ENCODE assay signal across 18 cellular contexts in genomic region chr11:17525570-17525969, GRCh38. TPM values are rescaled to one million over a fixed set of nuclear protein-coding genes. Genes with fewer than 3 reads are reported as not detected.
DNase-seq lines count a peak whose midpoint lies in the region; ATAC-seq, FAIRE-seq and TF ChIP-seq lines count a peak whose summit lies in the region.
"Had no signal": no experiment of that assay in that cellular context is flagged by ENCODE, and none has a peak within 500 bp of the region (broad histone marks: within the 10 kb centered on the region; RNA-seq: fewer than 3 reads in every experiment).

No MANE protein-coding gene starts in this region.

- intact Hi-C loops in Calu3 (cut with micrococcal nuclease; ENCODE audit: unreplicated experiment) (no loop called here), heart left ventricle (cut with DNase I) (loop anchor here in 4 of 10 donors (5.0 to 10.0 kb wide), 3 partner anchors 143 to 293 kb away; no protein-coding TSS in a partner anchor)

- no peaks in the 10 kb centered on the region for H3K27me3 Mint-ChIP-seq in Calu3 (ENCODE audit: unreplicated experiment)
- H3K27me3 Mint-ChIP-seq in WTC11 (ENCODE audit: low read depth) = no peaks in the 10 kb centered on the region; the same call in 1 of the 2 replicates
- H3K27me3 Mint-ChIP-seq in activated T-cell treated with anti-CD3 and anti-CD28 coated beads, Interleukin-2, amount 50 U/mL, for 72 hours (ENCODE audit: low read depth) = no peaks in the 10 kb centered on the region

- peak; percentile 38 for DNase-seq in Calu3
- DNase-seq in RCC 7860 (ENCODE audit: low spot score) = peak; percentile 20
- peak; percentile 89 for DNase-seq in kidney tubule cell (ENCODE audit: low spot score)
- no peak for DNase-seq in WTC11 (ENCODE audit: low spot score)
- no peak for DNase-seq in activated T-cell treated with anti-CD3 and anti-CD28 coated beads, Interleukin-2, amount 50 U/mL, for 72 hours
- no peak for DNase-seq in heart left ventricle
- DNase-seq: CD8-positive, alpha-beta T cell; COR-L47; DMS79; GOT3; H9; IMR-90 had no signal

- no peak overlapping the region for H3K27ac Mint-ChIP-seq in Calu3 (ENCODE audit: unreplicated experiment)
- H3K27ac Mint-ChIP-seq in WTC11 = no peak overlapping the region
- no peak overlapping the region for H3K27ac Mint-ChIP-seq in activated T-cell treated with anti-CD3 and anti-CD28 coated beads, Interleukin-2, amount 50 U/mL, for 72 hours
- H3K27ac Mint-ChIP-seq: CD14-positive monocyte; CD8-positive, alpha-beta T cell; H9 had no signal

- H3K36me3 Mint-ChIP-seq in Calu3 (ENCODE audit: insufficient read depth, unreplicated experiment) (peaks cover 11% of the 10 kb centered on the region), WTC11 (no peaks in the 10 kb centered on the region; the same call in 1 of the 2 replicates)
- H3K36me3 Mint-ChIP-seq in activated T-cell treated with anti-CD3 and anti-CD28 coated beads, Interleukin-2, amount 50 U/mL, for 72 hours (ENCODE audit: insufficient read depth in 2 of 2) = no peaks in the 10 kb centered on the region
- H3K36me3 Mint-ChIP-seq: CD14-positive monocyte; CD8-positive, alpha-beta T cell had no signal

- POLR2A ChIA-PET in WTC11 (lab: Charles Lee) = no interaction called here

- no peak overlapping the region for H3K4me3 ChIP-seq in heart left ventricle
- H3K4me3 ChIP-seq: GM12878 had no signal

- ATAC-seq in WTC11 (no peak), heart left ventricle (no peak)
- no peak for ATAC-seq in activated T-cell treated with anti-CD3 and anti-CD28 coated beads, Interleukin-2, amount 50 U/mL, for 72 hours (replicated peaks in 1 of 2)
- ATAC-seq: CD8-positive, alpha-beta T cell; GM12878 had no signal

- CTCF ChIA-PET in Calu3 (lab: Charles Lee) (interaction anchor here (1.0 to 1.6 kb wide), 4 partner anchors 18 to 141 kb away, joined by 3 to 4 read pairs (median 3); partner anchors contain the start of gene USH1C), WTC11 (lab: Charles Lee) (interaction anchor here (9.3 kb wide), 1 partner anchor 142 kb away, joined by 203 read pairs; no protein-coding TSS in a partner anchor)

- WGBS in heart left ventricle, 4 donors = 90 to 91% (median 91%) methylated on average over 4 of the region's 4 CpGs

- BruUV-seq in Calu3 (replicated peaks; lab: Mats Ljungman, UMichigan) = no TSS peak

- H3K36me3 ChIP-seq in heart left ventricle = no peaks in the 10 kb centered on the region

- peaks cover 0 to 13% (median 1%) of the 10 kb centered on the region in 12 donors for H3K4me1 ChIP-seq in heart left ventricle

- H3K4me1 Mint-ChIP-seq in Calu3 (ENCODE audit: low read depth, unreplicated experiment) = no peaks in the 10 kb centered on the region
- peaks cover 7% of the 10 kb centered on the region; the same call in 1 of the 2 replicates for H3K4me1 Mint-ChIP-seq in WTC11
- H3K4me1 Mint-ChIP-seq in activated T-cell treated with anti-CD3 and anti-CD28 coated beads, Interleukin-2, amount 50 U/mL, for 72 hours (ENCODE audit: low read depth) = no peaks in the 10 kb centered on the region
- H3K4me1 Mint-ChIP-seq: CD14-positive monocyte had no signal

- no peaks in the 10 kb centered on the region for H3K9me3 Mint-ChIP-seq in Calu3 (ENCODE audit: low read depth, unreplicated experiment)
- no peaks in the 10 kb centered on the region for H3K9me3 Mint-ChIP-seq in WTC11
- no peaks in the 10 kb centered on the region for H3K9me3 Mint-ChIP-seq in activated T-cell treated with anti-CD3 and anti-CD28 coated beads, Interleukin-2, amount 50 U/mL, for 72 hours
- H3K9me3 Mint-ChIP-seq: CD8-positive, alpha-beta T cell; H9 had no signal

- no peaks in the 10 kb centered on the region for H3K27me3 ChIP-seq in heart left ventricle

- FAIRE-seq in RCC 7860 (lab: Jason Lieb, UNC) = no peak
- FAIRE-seq: GM12878, GM18507 had no signal

- no peak for TF ChIP-seq POLR2A in heart left ventricle (IDR thresholded peaks at IDR 0.05)

- H3K27ac ChIP-seq in heart left ventricle = no peak overlapping the region

- H3K9me3 ChIP-seq in heart left ventricle = no peaks in the 10 kb centered on the region

- no peak overlapping the region for H3K4me3 Mint-ChIP-seq in Calu3 (ENCODE audit: low read depth, unreplicated experiment)
- H3K4me3 Mint-ChIP-seq in WTC11 = no peak overlapping the region
- H3K4me3 Mint-ChIP-seq in activated T-cell treated with anti-CD3 and anti-CD28 coated beads, Interleukin-2, amount 50 U/mL, for 72 hours = no peak overlapping the region
- H3K4me3 Mint-ChIP-seq: CD14-positive monocyte; CD8-positive, alpha-beta T cell; H9 had no signal

- TF ChIP-seq CTCF in Calu3 (IDR thresholded peaks at IDR 0.05; ENCODE audit: unreplicated experiment) (no peak), WTC11 (IDR thresholded peaks at IDR 0.05) (no peak), heart left ventricle (IDR thresholded peaks at IDR 0.05) (no peak)

TF ChIP-seq in WTC11, 78 proteins besides CTCF, POLR2A, EP300 and RAD21:
- TF ChIP-seq NR2C2 (CRISPR knock-in tag; IDR thresholded peaks at IDR 0.05) (no peak), ZSCAN18 (CRISPR knock-in tag; IDR thresholded peaks at IDR 0.05) (no peak)
TF ChIP-seq in WTC11: peak in this region for 0.

RNA-seq across cellular contexts. Expression of gene USH1C, which starts 18.6 kb away (rescaled TPM):
- 17.5 and 32.1 TPM in 2 replicates for total RNA-seq in Calu3 (2022)
- total RNA-seq in WTC11 (2021) = 3.3 to 3.9 TPM (median 3.7 TPM) in 3 replicates
- total RNA-seq in activated T-cell treated with anti-CD3 and anti-CD28 coated beads, Interleukin-2, amount 50 U/mL, for 72 hours = not detected
- total RNA-seq in heart left ventricle = under 1 TPM in 1 of 9 donors, not detected in 8; 0.16 TPM
- under 1 TPM; 0.06 to 0.23 TPM for polyA plus RNA-seq in heart left ventricle
- total RNA-seq: A673; CD8-positive, alpha-beta T cell; G401; GM12878; IMR-90 had no signal
- polyA plus RNA-seq: BJ, CD14-positive monocyte, GM12878, IMR-90 had no signal

RNA-seq across cellular contexts. Expression of gene OTOG, which starts 21.5 kb away (rescaled TPM):
- 0.32 TPM in 1 of 2 replicates, not detected in the other for total RNA-seq in Calu3 (2022)
- total RNA-seq in WTC11 (2021) = 1.4 to 3.5 TPM (median 2.1 TPM) in 3 replicates
- total RNA-seq in activated T-cell treated with anti-CD3 and anti-CD28 coated beads, Interleukin-2, amount 50 U/mL, for 72 hours = not detected
- not detected for total RNA-seq in heart left ventricle
- not detected for polyA plus RNA-seq in heart left ventricle
- total RNA-seq: A673; CD8-positive, alpha-beta T cell; G401; GM12878; IMR-90 had no signal
- polyA plus RNA-seq: BJ, CD14-positive monocyte, GM12878, IMR-90 had no signal

RNA-seq across cellular contexts. Expression of gene ABCC8, which starts 48.9 kb away (rescaled TPM):
- total RNA-seq in Calu3 (2022) = 0.76 and 1.0 TPM in 2 replicates
- 3.9 to 7.3 TPM (median 4.1 TPM) in 3 replicates for total RNA-seq in WTC11 (2021)
- not detected for total RNA-seq in activated T-cell treated with anti-CD3 and anti-CD28 coated beads, Interleukin-2, amount 50 U/mL, for 72 hours
- 1 to 10 TPM; 1.3 to 9.6 (median 3.6) TPM for total RNA-seq in heart left ventricle
- polyA plus RNA-seq in heart left ventricle = 1 to 10 TPM in 1 of 2 donors, under 1 TPM in 1; 0.69 to 7.5 TPM
- total RNA-seq: A673; CD8-positive, alpha-beta T cell; GM12878; IMR-90 had no signal
- polyA plus RNA-seq: BJ, CD14-positive monocyte, GM12878, IMR-90 had no signal

Comparison
In these comparisons a context has a peak if more than half of its experiments do, and no peak if none do; other contexts are left out.
1. DNase-seq: peak in Calu3 (single experiment), RCC 7860 (single experiment) and kidney tubule cell (single experiment); none in WTC11 (single experiment), activated T-cell treated with anti-CD3 and anti-CD28 coated beads, Interleukin-2, amount 50 U/mL, for 72 hours (0 of 2) and heart left ventricle (0 of 5).